Comparison of ENCODE assay signal across 7 cellular contexts in genomic region chr1:69568435-69569280, GRCh38. TPM values are rescaled to one million over a fixed set of nuclear protein-coding genes. Genes with fewer than 3 reads are reported as not detected.
DNase-seq lines count a peak whose midpoint lies in the region; ATAC-seq lines count a peak whose summit lies in the region.

No MANE protein-coding gene starts in this region.

- no peak overlapping the region for H3K27ac Mint-ChIP-seq in activated naive CD8-positive, alpha-beta T cell treated with anti-CD3 and anti-CD28 coated beads for 36 hours
- no peak overlapping the region for H3K27ac Mint-ChIP-seq in stimulated activated naive CD8-positive, alpha-beta T cell treated with anti-CD3 and anti-CD28 coated beads, Interleukin-15, amount 100 ng/mL, for 72 hours

- ATAC-seq in HG02678 (IDR thresholded peaks at IDR 0.05; ENCODE audit: unreplicated experiment), result peak; percentile 8
- ATAC-seq in stimulated activated naive CD8-positive, alpha-beta T cell treated with anti-CD3 and anti-CD28 coated beads, Interleukin-15, amount 100 ng/mL, for 72 hours, result peak; percentile 31
- no peak for ATAC-seq in HG02623 (IDR thresholded peaks at IDR 0.05; ENCODE audit: unreplicated experiment)

- H3K4me3 Mint-ChIP-seq in activated naive CD8-positive, alpha-beta T cell treated with anti-CD3 and anti-CD28 coated beads for 36 hours, result peak overlapping the region; percentile 67
- H3K4me3 Mint-ChIP-seq in stimulated activated naive CD8-positive, alpha-beta T cell treated with anti-CD3 and anti-CD28 coated beads, Interleukin-15, amount 100 ng/mL, for 72 hours, result peak overlapping the region; percentile 66

- DNase-seq in activated naive CD8-positive, alpha-beta T cell treated with anti-CD3 and anti-CD28 coated beads for 36 hours, result no peak
- no peak for DNase-seq in stimulated activated naive CD8-positive, alpha-beta T cell treated with anti-CD3 and anti-CD28 coated beads, Interleukin-15, amount 100 ng/mL, for 72 hours
- DNase-seq in HuH-7.5 (ENCODE audit: low spot score) (no peak), NCI-H446 treated with DMSO at 0.1 percent for 48 hours (lab: John Stamatoyannopoulos, UW) (no peak)

- H3K27me3 Mint-ChIP-seq in activated naive CD8-positive, alpha-beta T cell treated with anti-CD3 and anti-CD28 coated beads for 36 hours, result peaks cover 61% of the 10 kb centered on the region
- peaks cover 51% of the 10 kb centered on the region for H3K27me3 Mint-ChIP-seq in stimulated activated naive CD8-positive, alpha-beta T cell treated with anti-CD3 and anti-CD28 coated beads, Interleukin-15, amount 100 ng/mL, for 72 hours

- H3K4me1 Mint-ChIP-seq in activated naive CD8-positive, alpha-beta T cell treated with anti-CD3 and anti-CD28 coated beads for 36 hours, result peaks cover 8% of the 10 kb centered on the region
- peaks cover 24% of the 10 kb centered on the region for H3K4me1 Mint-ChIP-seq in stimulated activated naive CD8-positive, alpha-beta T cell treated with anti-CD3 and anti-CD28 coated beads, Interleukin-15, amount 100 ng/mL, for 72 hours

- H3K9me3 ChIP-seq in iPS-18c (ENCODE audit: control insufficient read depth, insufficient read depth, low read length), result no peaks in the 10 kb centered on the region

- H3K4me3 ChIP-seq in iPS-18c (ENCODE audit: insufficient read depth, low read depth, low read length), result peak overlapping the region; percentile 67

- peaks cover 2% of the 10 kb centered on the region for H3K9me3 Mint-ChIP-seq in activated naive CD8-positive, alpha-beta T cell treated with anti-CD3 and anti-CD28 coated beads for 36 hours
- peaks cover 0 to 5% of the 10 kb centered on the region in 2 donors for H3K9me3 Mint-ChIP-seq in stimulated activated naive CD8-positive, alpha-beta T cell treated with anti-CD3 and anti-CD28 coated beads, Interleukin-15, amount 100 ng/mL, for 72 hours

- H3K36me3 Mint-ChIP-seq in activated naive CD8-positive, alpha-beta T cell treated with anti-CD3 and anti-CD28 coated beads for 36 hours, result peaks cover 4% of the 10 kb centered on the region

RNA-seq across cellular contexts. Expression of gene LRRC7, which starts 0.9 kb away (rescaled TPM):
- under 1 TPM in 1 of 2 experiments, not detected in 1; 0.14 TPM for total RNA-seq in activated naive CD8-positive, alpha-beta T cell treated with anti-CD3 and anti-CD28 coated beads for 36 hours
